ENCODE assay signal across 20 cellular contexts in genomic region chr7:101357433-101357832, GRCh38. TPM values are rescaled to one million over a fixed set of nuclear protein-coding genes. Genes with fewer than 3 reads are reported as not detected.
DNase-seq lines count a peak whose midpoint lies in the region; ATAC-seq, FAIRE-seq and TF ChIP-seq lines count a peak whose summit lies in the region.
"Had no signal": no experiment of that assay in that cellular context is flagged by ENCODE, and none has a peak within 500 bp of the region (broad histone marks: within the 10 kb centered on the region; RNA-seq: fewer than 3 reads in every experiment).

No MANE protein-coding gene starts in this region.

- FAIRE-seq in HepG2 (lab: Jason Lieb, UNC) (no peak), urothelium cell line (lab: Jason Lieb, UNC) (no peak)
- FAIRE-seq: G401.6, GM12891 had no signal

- in situ Hi-C loops in HepG2 (cut with HindIII; ENCODE audit: extremely low pct_ligation_motif_present, low pct_unique_long_range_greater_than_20kb): no loop called here

- no peak overlapping the region for H2AFZ ChIP-seq in HepG2 (ENCODE audit: low read length)
- H2AFZ ChIP-seq: GM23338 had no signal

- H3K4me3 ChIP-seq in HepG2 (replicated peaks in 1 of 3; ENCODE audit: insufficient read depth in 1 of 3, low read depth in 2 of 3, low read length in 3 of 3) (no peak overlapping the region), right lobe of liver (no peak overlapping the region)
- H3K4me3 ChIP-seq: BLaER1, GM23338 had no signal

- no peak for ATAC-seq in HepG2
- ATAC-seq in right lobe of liver: no peak
- ATAC-seq: GM23338, HCT116 had no signal

- 0 out of 2 replicates have a peak overlapping the region, but pooled peaks have one; percentile 7 for H3K4me2 ChIP-seq in HepG2 (ENCODE audit: low read depth, low read length)
- H3K4me2 ChIP-seq: BLaER1, GM23338 had no signal

- TF ChIP-seq CTCF in HepG2 (CRISPR knock-in tag; IDR thresholded peaks at IDR 0.05) (no peak), right lobe of liver (IDR thresholded peaks at IDR 0.05) (no peak), glutamatergic neuron (IDR thresholded peaks at IDR 0.05; ENCODE audit: partially characterized antibody, unreplicated experiment) (no peak), nephron progenitor cell (IDR thresholded peaks at IDR 0.05) (no peak), MCF 10A (IDR thresholded peaks at IDR 0.05; ENCODE audit: unreplicated experiment) (no peak)

- H3K4me1 ChIP-seq in HepG2 (ENCODE audit: insufficient read depth, low read length) (peaks cover 29% of the 10 kb centered on the region), right lobe of liver (peaks cover 0 to 14% (median 3%) of the 10 kb centered on the region in 4 donors)
- H3K4me1 ChIP-seq: BLaER1 had no signal

- no peaks in the 10 kb centered on the region for H3K79me2 ChIP-seq in HepG2 (ENCODE audit: insufficient read depth, low read length)

- TF ChIP-seq EP300 in HepG2 (IDR thresholded peaks at IDR 0.05; ENCODE audit: low read depth in 2 of 2, low read length in 2 of 2): no peak
- no peak for TF ChIP-seq EP300 in HepG2 (CRISPR knock-in tag; IDR thresholded peaks at IDR 0.05; ENCODE audit: borderline replicate concordance)

- no peaks in the 10 kb centered on the region for H3K36me3 ChIP-seq in HepG2 (replicated peaks in 1 of 2; ENCODE audit: control insufficient read depth in 1 of 2, insufficient read depth in 2 of 2, low read length in 2 of 2)
- H3K36me3 ChIP-seq in right lobe of liver: no peaks in the 10 kb centered on the region
- H3K36me3 ChIP-seq: BLaER1 had no signal

- CTCF ChIA-PET in HepG2 (lab: Yijun Ruan, JAX; ENCODE audit: low intra/inter-chr PET ratio, low total read pairs): no interaction called here
- CTCF ChIA-PET in MCF 10A (lab: Yijun Ruan, JAX): interaction anchor here (0.6 kb wide), 1 partner anchor 145 kb away, joined by 3 read pairs; no protein-coding TSS in a partner anchor

- TF ChIP-seq POLR2A in HepG2 (IDR thresholded peaks at IDR 0.05; ENCODE audit: insufficient read depth in 1 of 2, low read depth in 2 of 2, low read length in 2 of 2) (no peak), right lobe of liver (IDR thresholded peaks at IDR 0.05) (no peak)

- POLR2A ChIA-PET in HepG2 (lab: Yijun Ruan, JAX): interaction anchor here (1.1 kb wide), 1 partner anchor 44 kb away, joined by 3 read pairs; no protein-coding TSS in a partner anchor
- POLR2A ChIA-PET in MCF 10A (lab: Yijun Ruan, JAX): no interaction called here

- no peak overlapping the region for H3K9ac ChIP-seq in HepG2 (ENCODE audit: insufficient read depth, low read depth, low read length)
- H3K9ac ChIP-seq: BLaER1 had no signal

- no peak overlapping the region for H3K27ac ChIP-seq in HepG2 (ENCODE audit: extremely low read length, insufficient read depth, low read length)
- H3K27ac ChIP-seq in right lobe of liver: no peak overlapping the region
- H3K27ac ChIP-seq: 22Rv1, BLaER1 had no signal

- H3K27me3 Mint-ChIP-seq in glutamatergic neuron (ENCODE audit: unreplicated experiment) (no peaks in the 10 kb centered on the region), nephron progenitor cell (ENCODE audit: low read depth, poor library complexity) (peaks cover 5% of the 10 kb centered on the region), MCF 10A (ENCODE audit: insufficient read depth, unreplicated experiment) (no peaks in the 10 kb centered on the region)

- H3K9me3 Mint-ChIP-seq in glutamatergic neuron (ENCODE audit: unreplicated experiment) (peaks cover 2% of the 10 kb centered on the region), nephron progenitor cell (peaks cover 13% of the 10 kb centered on the region), MCF 10A (ENCODE audit: unreplicated experiment) (no peaks in the 10 kb centered on the region)
- H3K9me3 Mint-ChIP-seq: CD4-positive, alpha-beta memory T cell had no signal

- DNase-seq in HepG2 (ENCODE audit: low spot score) (no peak), right lobe of liver (no peak), glutamatergic neuron (no peak), nephron progenitor cell (no peak), urothelium cell line (ENCODE audit: low spot score) (peak; percentile 47), MCF 10A (ENCODE audit: unreplicated experiment) (no peak), NCI-H69 (lab: John Stamatoyannopoulos, UW) (no peak), islet precursor cell (no peak)
- DNase-seq: CD4-positive, alpha-beta memory T cell; DMS 273 treated with DMSO at 0.1 percent for 48 hours; DMS53; DND-41; H7 had no signal

- H3K9me3 ChIP-seq in HepG2 (ENCODE audit: low read length) (no peaks in the 10 kb centered on the region), right lobe of liver (no peaks in the 10 kb centered on the region)
- H3K9me3 ChIP-seq: BLaER1 had no signal

- TF ChIP-seq RAD21 in HepG2 (CRISPR knock-in tag; IDR thresholded peaks at IDR 0.05): no peak

- H3K4me1 Mint-ChIP-seq in glutamatergic neuron (ENCODE audit: low read depth, unreplicated experiment): peaks cover 5% of the 10 kb centered on the region
- peaks cover 7% of the 10 kb centered on the region for H3K4me1 Mint-ChIP-seq in nephron progenitor cell
- H3K4me1 Mint-ChIP-seq in MCF 10A (ENCODE audit: insufficient read depth, unreplicated experiment): peaks cover 3% of the 10 kb centered on the region
- H3K4me1 Mint-ChIP-seq: GM23338 had no signal

- intact Hi-C loops in HepG2 (cut with micrococcal nuclease; ENCODE audit: unreplicated experiment) (no loop called here), right lobe of liver (cut with DNase I) (no loop called here), MCF 10A (cut with micrococcal nuclease) (no loop called here)

- no peaks in the 10 kb centered on the region for H4K20me1 ChIP-seq in HepG2 (ENCODE audit: insufficient read depth, low read length)
- H4K20me1 ChIP-seq: BLaER1 had no signal

- peak overlapping the region; percentile 90 for H3K27ac Mint-ChIP-seq in glutamatergic neuron (ENCODE audit: unreplicated experiment)
- H3K27ac Mint-ChIP-seq in nephron progenitor cell: peak overlapping the region; percentile 72
- H3K27ac Mint-ChIP-seq in MCF 10A (ENCODE audit: low read depth, unreplicated experiment): no peak overlapping the region
- H3K27ac Mint-ChIP-seq: CD14-positive monocyte; CD4-positive, alpha-beta memory T cell; GM23338 had no signal

- H3K36me3 Mint-ChIP-seq in glutamatergic neuron (ENCODE audit: unreplicated experiment) (no peaks in the 10 kb centered on the region), nephron progenitor cell (ENCODE audit: low read depth) (peaks cover 15% of the 10 kb centered on the region), MCF 10A (ENCODE audit: insufficient read depth, unreplicated experiment) (no peaks in the 10 kb centered on the region)
- H3K36me3 Mint-ChIP-seq: CD4-positive, alpha-beta memory T cell had no signal

- BruUV-seq in HepG2 (replicated peaks; lab: Mats Ljungman, UMichigan): no TSS peak
- no TSS peak for BruUV-seq in MCF 10A (replicated peaks; lab: Mats Ljungman, UMichigan)

- H3K27me3 ChIP-seq in HepG2 (ENCODE audit: control insufficient read depth in 1 of 2, insufficient read depth in 2 of 2, low read length in 2 of 2) (peaks cover under 1 to 4% of the 10 kb centered on the region in 2 experiments; a peak in 2 of 5 replicates), right lobe of liver (no peaks in the 10 kb centered on the region)

- H3K4me3 Mint-ChIP-seq in glutamatergic neuron (ENCODE audit: unreplicated experiment): peak overlapping the region; percentile 74
- no peak overlapping the region for H3K4me3 Mint-ChIP-seq in nephron progenitor cell
- no peak overlapping the region for H3K4me3 Mint-ChIP-seq in MCF 10A (ENCODE audit: unreplicated experiment)
- H3K4me3 Mint-ChIP-seq: CD14-positive monocyte; CD4-positive, alpha-beta memory T cell; GM23338 had no signal

- WGBS in HepG2 (ENCODE audit: low lambda C conversion rate): 83% methylated on average over 7 of the region's 7 CpGs
- 78% methylated on average over 7 of the region's 7 CpGs for WGBS in right lobe of liver (ENCODE audit: insufficient coverage, low coverage, low lambda C conversion rate, missing lambda C conversion rate)

RNA-seq across cellular contexts. Expression of gene COL26A1, which starts 5.2 kb away (rescaled TPM):
- 3.9 and 9.2 TPM in 2 replicates for total RNA-seq in HepG2 (2016; rRNA removed; fragmentation: Illumina TruSeq; extraction: Trizol)
- 0.62 and 0.81 TPM in 2 replicates for total RNA-seq in HepG2 (2016; cell fraction: cytosol; rRNA removed; fragmentation: Illumina TruSeq; extraction: Trizol; ENCODE audit: low read depth)
- 3.5 and 9.3 TPM in 2 replicates for total RNA-seq in HepG2 (2016; cell fraction: insoluble cytoplasmic fraction; rRNA removed; fragmentation: Illumina TruSeq; extraction: Trizol)
- 1.7 and 2.1 TPM in 2 replicates for total RNA-seq in HepG2 (2016; cell fraction: membrane; rRNA removed; fragmentation: Illumina TruSeq; extraction: Trizol)
- 8.2 and 9.3 TPM in 2 replicates for total RNA-seq in HepG2 (2016; cell fraction: nucleus; rRNA removed; fragmentation: Illumina TruSeq; extraction: Trizol)
- 6.8 and 7.8 TPM in 2 replicates for polyA plus RNA-seq in HepG2 (2011; rRNA removed)
- polyA plus RNA-seq in HepG2 (2011; cell fraction: cytosol; rRNA removed): 5.6 and 9.2 TPM in 2 replicates
- 13.0 and 14.5 TPM in 2 replicates for polyA plus RNA-seq in HepG2 (2011; cell fraction: nucleus; rRNA removed)
- polyA plus RNA-seq in HepG2 (2012): 2.6 and 3.4 TPM in 2 replicates
- polyA plus RNA-seq in HepG2 (2016; cell fraction: cytosol; fragmentation: Illumina TruSeq; extraction: Trizol; ENCODE audit: low read depth): 0.67 and 0.85 TPM in 2 replicates
- 3.9 and 4.7 TPM in 2 replicates for polyA plus RNA-seq in HepG2 (2016; cell fraction: insoluble cytoplasmic fraction; fragmentation: Illumina TruSeq; extraction: Trizol; ENCODE audit: low read depth)
- 1.2 and 1.4 TPM in 2 replicates for polyA plus RNA-seq in HepG2 (2016; cell fraction: membrane; fragmentation: Illumina TruSeq; extraction: Trizol; ENCODE audit: low read depth)
- 21.1 and 25.2 TPM in 2 replicates for polyA plus RNA-seq in HepG2 (2016; cell fraction: nucleus; fragmentation: Illumina TruSeq; extraction: Trizol; ENCODE audit: insufficient read depth, low read depth)
- 0.37 and 7.5 TPM in 2 replicates for polyA minus RNA-seq in HepG2 (2011; rRNA and poly(A)+ RNA removed; ENCODE audit: low replicate concordance)
- 2.8 and 4.2 TPM in 2 replicates for polyA minus RNA-seq in HepG2 (2011; cell fraction: cytosol; rRNA and poly(A)+ RNA removed)
- 1.2 and 1.5 TPM in 2 replicates for polyA minus RNA-seq in HepG2 (2011; cell fraction: nucleus; rRNA and poly(A)+ RNA removed)
- 1 to 10 TPM; 1.4 to 5.4 (median 3.0) TPM for total RNA-seq in right lobe of liver
- 66.2 TPM for total RNA-seq in glutamatergic neuron (ENCODE audit: unreplicated experiment)
- not detected in 2 replicates for total RNA-seq in MCF 10A (2022)
- total RNA-seq: CD4-positive, alpha-beta memory T cell had no signal
- polyA plus RNA-seq: CD14-positive monocyte; CD4-positive, alpha-beta memory T cell had no signal

RNA-seq across cellular contexts. Expression of gene IFT22, which starts 35.8 kb away (rescaled TPM):
- 14.5 and 16.5 TPM in 2 replicates for total RNA-seq in HepG2 (2016; rRNA removed; fragmentation: Illumina TruSeq; extraction: Trizol)
- total RNA-seq in HepG2 (2016; cell fraction: cytosol; rRNA removed; fragmentation: Illumina TruSeq; extraction: Trizol; ENCODE audit: low read depth): 23.5 and 27.8 TPM in 2 replicates
- total RNA-seq in HepG2 (2016; cell fraction: insoluble cytoplasmic fraction; rRNA removed; fragmentation: Illumina TruSeq; extraction: Trizol): 13.0 and 17.6 TPM in 2 replicates
- 24.7 and 29.0 TPM in 2 replicates for total RNA-seq in HepG2 (2016; cell fraction: membrane; rRNA removed; fragmentation: Illumina TruSeq; extraction: Trizol)
- total RNA-seq in HepG2 (2016; cell fraction: nucleus; rRNA removed; fragmentation: Illumina TruSeq; extraction: Trizol): 5.5 and 6.0 TPM in 2 replicates
- 7.8 and 8.9 TPM in 2 replicates for polyA plus RNA-seq in HepG2 (2011; rRNA removed)
- polyA plus RNA-seq in HepG2 (2011; cell fraction: cytosol; rRNA removed): 7.0 and 7.1 TPM in 2 replicates
- polyA plus RNA-seq in HepG2 (2011; cell fraction: nucleus; rRNA removed): 1.8 and 2.0 TPM in 2 replicates
- 4.7 and 5.5 TPM in 2 replicates for polyA plus RNA-seq in HepG2 (2012)
- 46.8 and 53.1 TPM in 2 replicates for polyA plus RNA-seq in HepG2 (2016; cell fraction: cytosol; fragmentation: Illumina TruSeq; extraction: Trizol; ENCODE audit: low read depth)
- polyA plus RNA-seq in HepG2 (2016; cell fraction: insoluble cytoplasmic fraction; fragmentation: Illumina TruSeq; extraction: Trizol; ENCODE audit: low read depth): 22.9 and 25.9 TPM in 2 replicates
- 35.2 and 39.0 TPM in 2 replicates for polyA plus RNA-seq in HepG2 (2016; cell fraction: membrane; fragmentation: Illumina TruSeq; extraction: Trizol; ENCODE audit: low read depth)
- polyA plus RNA-seq in HepG2 (2016; cell fraction: nucleus; fragmentation: Illumina TruSeq; extraction: Trizol; ENCODE audit: insufficient read depth, low read depth): 9.2 and 9.7 TPM in 2 replicates
- 5.5 and 32.8 TPM in 2 replicates for polyA minus RNA-seq in HepG2 (2011; rRNA and poly(A)+ RNA removed; ENCODE audit: low replicate concordance)
- polyA minus RNA-seq in HepG2 (2011; cell fraction: cytosol; rRNA and poly(A)+ RNA removed): 4.2 and 5.5 TPM in 2 replicates
- 3.0 and 3.7 TPM in 2 replicates for polyA minus RNA-seq in HepG2 (2011; cell fraction: nucleus; rRNA and poly(A)+ RNA removed)
- total RNA-seq in right lobe of liver: 1 to 10 TPM; 5.4 to 8.1 (median 6.2) TPM
- total RNA-seq in glutamatergic neuron (ENCODE audit: unreplicated experiment): 20.9 TPM
- total RNA-seq in MCF 10A (2022): 21.5 and 33.8 TPM in 2 replicates
